ENCODE assay signal across 34 cellular contexts in genomic region chr1:39499668-39500067, GRCh38. TPM values are rescaled to one million over a fixed set of nuclear protein-coding genes. Genes with fewer than 3 reads are reported as not detected.
A peak's percentile ranks its signal among the peaks of the same experiment; 100 is the strongest.
DNase-seq lines count a peak whose midpoint lies in the region; ATAC-seq, FAIRE-seq and TF ChIP-seq lines count a peak whose summit lies in the region.
"Had no signal": no experiment of that assay in that cellular context is flagged by ENCODE, and none has a peak within 500 bp of the region (broad histone marks: within the 10 kb centered on the region; RNA-seq: fewer than 3 reads in every experiment).

No MANE protein-coding gene starts in this region.

- H3K27me3 ChIP-seq in gastroesophageal sphincter (peaks cover 8% of the 10 kb centered on the region), trophoblast cell (ENCODE audit: insufficient read depth, low read length) (no peaks in the 10 kb centered on the region), uterus (no peaks in the 10 kb centered on the region), tibial artery (peaks cover 0 to 20% of the 10 kb centered on the region in 2 donors)
- no peaks in the 10 kb centered on the region for H3K27me3 ChIP-seq in CD8-positive, alpha-beta T cell (ENCODE audit: insufficient read depth, low read length)
- H3K27me3 ChIP-seq: BLaER1 had no signal

- H3K4me3 ChIP-seq in gastroesophageal sphincter (no peak overlapping the region), kidney (ENCODE audit: low read length in 2 of 2) (no peak overlapping the region), trophoblast cell (ENCODE audit: low read depth, low read length) (no peak overlapping the region), uterus (no peak overlapping the region), tibial artery (no peak overlapping the region)
- no peak overlapping the region for H3K4me3 ChIP-seq in CD8-positive, alpha-beta T cell (ENCODE audit: low read depth, low read length)
- H3K4me3 ChIP-seq: BLaER1, coronary artery, tibial nerve had no signal

- H3K23ac ChIP-seq in trophoblast cell (ENCODE audit: low read length), result no peak overlapping the region

- H4K8ac ChIP-seq in trophoblast cell (ENCODE audit: low read depth, low read length), result no peak overlapping the region

- no peak for TF ChIP-seq CTCF in gastroesophageal sphincter (IDR thresholded peaks at IDR 0.05)
- no peak for TF ChIP-seq CTCF in kidney (IDR thresholded peaks at IDR 0.05; ENCODE audit: borderline replicate concordance, extremely low read depth, insufficient read depth)
- TF ChIP-seq CTCF in uterus (IDR thresholded peaks at IDR 0.05), result no peak
- no peak for TF ChIP-seq CTCF in CD8-positive, alpha-beta T cell (IDR thresholded peaks at IDR 0.05)
- no peak for TF ChIP-seq CTCF in tibial artery (IDR thresholded peaks at IDR 0.05)

- TF ChIP-seq POLR2A in gastroesophageal sphincter (IDR thresholded peaks at IDR 0.05), result no peak
- TF ChIP-seq POLR2A in uterus (IDR thresholded peaks at IDR 0.05), result no peak

- peak overlapping the region in 3 of 4 donors; percentile 43 to 58 (median 55) for H3K27ac ChIP-seq in gastroesophageal sphincter
- no peak overlapping the region for H3K27ac ChIP-seq in kidney (ENCODE audit: low read depth in 2 of 2, low read length in 2 of 2)
- no peak overlapping the region for H3K27ac ChIP-seq in trophoblast cell (ENCODE audit: low read depth, low read length)
- peak overlapping the region; percentile 69 to 84 for H3K27ac ChIP-seq in uterus
- H3K27ac ChIP-seq in CD8-positive, alpha-beta T cell (ENCODE audit: low read depth, low read length), result no peak overlapping the region
- H3K27ac ChIP-seq in tibial artery, result no peak overlapping the region
- H3K27ac ChIP-seq: BLaER1, coronary artery, epithelial cell of prostate, tibial nerve had no signal

- H3K4me1 ChIP-seq in gastroesophageal sphincter, result peaks cover 0 to 6% (median 0%) of the 10 kb centered on the region in 3 donors
- H3K4me1 ChIP-seq in kidney (ENCODE audit: control insufficient read depth in 1 of 2, insufficient read depth in 1 of 2, low read depth in 1 of 2, low read length in 2 of 2), result no peaks in the 10 kb centered on the region
- H3K4me1 ChIP-seq in trophoblast cell (ENCODE audit: control insufficient read depth in 1 of 2, insufficient read depth in 2 of 2, low read length in 2 of 2), result no peaks in the 10 kb centered on the region
- no peaks in the 10 kb centered on the region for H3K4me1 ChIP-seq in uterus
- no peaks in the 10 kb centered on the region for H3K4me1 ChIP-seq in CD8-positive, alpha-beta T cell (ENCODE audit: insufficient read depth, low read length)
- no peaks in the 10 kb centered on the region for H3K4me1 ChIP-seq in tibial artery
- H3K4me1 ChIP-seq: tibial nerve had no signal

- FAIRE-seq in kidney (lab: Jason Lieb, UNC), result no peak
- FAIRE-seq: GM12891, H54, keratinocyte had no signal

- H3K79me1 ChIP-seq in trophoblast cell (ENCODE audit: low read length), result no peaks in the 10 kb centered on the region

- no peaks in the 10 kb centered on the region for H3K4me1 Mint-ChIP-seq in CD8-positive, alpha-beta T cell (ENCODE audit: low read depth)
- H3K4me1 Mint-ChIP-seq: activated naive CD4-positive, alpha-beta T cell treated with anti-CD3 and anti-CD28 coated beads, Interleukin-2, amount 50 U/mL, for 24 hours had no signal

- H4K91ac ChIP-seq in trophoblast cell (ENCODE audit: low read depth, low read length), result no peak overlapping the region

- no peaks in the 10 kb centered on the region for H3K36me3 ChIP-seq in gastroesophageal sphincter
- no peaks in the 10 kb centered on the region for H3K36me3 ChIP-seq in kidney (ENCODE audit: control insufficient read depth in 1 of 2, insufficient read depth in 2 of 2, low read length in 2 of 2)
- H3K36me3 ChIP-seq in trophoblast cell (ENCODE audit: control insufficient read depth in 1 of 2, insufficient read depth in 2 of 2, low read length in 2 of 2), result no peaks in the 10 kb centered on the region
- H3K36me3 ChIP-seq in uterus, result no peaks in the 10 kb centered on the region
- no peaks in the 10 kb centered on the region for H3K36me3 ChIP-seq in CD8-positive, alpha-beta T cell (ENCODE audit: insufficient read depth, low read length)
- no peaks in the 10 kb centered on the region for H3K36me3 ChIP-seq in tibial artery
- H3K36me3 ChIP-seq: BLaER1, tibial nerve had no signal

- no peak overlapping the region for H2BK120ac ChIP-seq in trophoblast cell (ENCODE audit: insufficient read depth, low read length, poor library complexity)

- no peak overlapping the region for H3K18ac ChIP-seq in trophoblast cell (ENCODE audit: low read length)

- DNase-seq in kidney (peak; percentile 91), trophoblast cell (no peak), uterus (peak; percentile 43 to 62), NCI-H1694 treated with DMSO at 0.1 percent for 48 hours (lab: John Stamatoyannopoulos, UW) (no peak), tibial artery (no peak)
- no peak for DNase-seq in CD8-positive, alpha-beta T cell
- DNase-seq: activated CD8-positive, alpha-beta memory T cell treated with anti-CD3 and anti-CD28 coated beads, Interleukin-2, amount 50 U/mL, for 48 hours; activated CD8-positive, alpha-beta T cell treated with anti-CD3 and anti-CD28 coated beads for 36 hours; amygdala; Caco-2; DMS53; effector memory CD4-positive, alpha-beta T cell; MM.1S; NCI-H1417; NCI-H2107; NCI-H748 treated with DMSO at 0.1 percent for 48 hours; nephron progenitor cell; retina; SIG-M5; stimulated activated CD8-positive, alpha-beta memory T cell treated with anti-CD3 and anti-CD28 coated beads, Interleukin-4, amount 100 ng/mL, for 48 hours had no signal

- H4K12ac ChIP-seq in trophoblast cell (ENCODE audit: low read depth, low read length), result no peak overlapping the region

- no peak overlapping the region for H2BK12ac ChIP-seq in trophoblast cell (ENCODE audit: low read length)

- H3K4me3 Mint-ChIP-seq in CD8-positive, alpha-beta T cell, result no peak overlapping the region
- H3K4me3 Mint-ChIP-seq: activated CD8-positive, alpha-beta T cell treated with anti-CD3 and anti-CD28 coated beads for 36 hours; activated naive CD4-positive, alpha-beta T cell treated with anti-CD3 and anti-CD28 coated beads, Interleukin-2, amount 50 U/mL, for 24 hours; nephron progenitor cell; stimulated activated naive CD8-positive, alpha-beta T cell treated with anti-CD3 and anti-CD28 coated beads, Interleukin-15, Interleukin-2, amounts not matched to agents 100 ng/mL and 50 ng/mL, for 24 hours; T-helper 2 cell treated with Interferon-gamma antibody and Interleukin-4, amounts not matched to agents 5 μg/mL and 100 μg/mL, for 36 hours had no signal

- H3K9ac ChIP-seq in kidney (ENCODE audit: low read length in 2 of 2), result no peak overlapping the region
- peak overlapping the region; percentile 16 for H3K9ac ChIP-seq in trophoblast cell (ENCODE audit: low read length)
- H3K9ac ChIP-seq: BLaER1 had no signal

- peak; percentile 42 for ATAC-seq in gastroesophageal sphincter
- ATAC-seq in CD8-positive, alpha-beta T cell, result no peak
- ATAC-seq: activated CD8-positive, alpha-beta T cell treated with anti-CD3 and anti-CD28 coated beads for 36 hours; Panc1 had no signal

- no peak overlapping the region for H2AK5ac ChIP-seq in trophoblast cell (ENCODE audit: low read length)

- no peaks in the 10 kb centered on the region for H3K79me2 ChIP-seq in trophoblast cell (ENCODE audit: control insufficient read depth, insufficient read depth, low read length, poor library complexity)

- peaks cover 9% of the 10 kb centered on the region for H3K27me3 Mint-ChIP-seq in CD8-positive, alpha-beta T cell (ENCODE audit: low read depth)
- H3K27me3 Mint-ChIP-seq: activated naive CD4-positive, alpha-beta T cell treated with anti-CD3 and anti-CD28 coated beads, Interleukin-2, amount 50 U/mL, for 24 hours had no signal

- H2AFZ ChIP-seq in trophoblast cell (ENCODE audit: insufficient read depth, low read length, poor library complexity), result no peak overlapping the region

- H3K9me3 ChIP-seq in gastroesophageal sphincter, result no peaks in the 10 kb centered on the region
- no peaks in the 10 kb centered on the region for H3K9me3 ChIP-seq in kidney (ENCODE audit: control insufficient read depth in 1 of 2, low read length in 2 of 2)
- H3K9me3 ChIP-seq in trophoblast cell (ENCODE audit: insufficient read depth, low read depth, low read length), result no peaks in the 10 kb centered on the region
- H3K9me3 ChIP-seq in uterus, result no peaks in the 10 kb centered on the region
- H3K9me3 ChIP-seq in CD8-positive, alpha-beta T cell (ENCODE audit: low read length), result no peaks in the 10 kb centered on the region
- H3K9me3 ChIP-seq in tibial artery, result no peaks in the 10 kb centered on the region
- H3K9me3 ChIP-seq: BLaER1, Caco-2, tibial nerve had no signal

- no peak overlapping the region for H2BK5ac ChIP-seq in trophoblast cell (ENCODE audit: low read depth, low read length, poor library complexity)

- H3K4me2 ChIP-seq in trophoblast cell (ENCODE audit: low read length), result no peak overlapping the region
- H3K4me2 ChIP-seq: BLaER1 had no signal

- POLR2A ChIA-PET in CD8-positive, alpha-beta T cell (lab: Charles Lee), result no interaction called here

- no peaks in the 10 kb centered on the region for H3K36me3 Mint-ChIP-seq in CD8-positive, alpha-beta T cell
- H3K36me3 Mint-ChIP-seq: activated naive CD4-positive, alpha-beta T cell treated with anti-CD3 and anti-CD28 coated beads, Interleukin-2, amount 50 U/mL, for 24 hours had no signal

- no peak overlapping the region for H3K27ac Mint-ChIP-seq in CD8-positive, alpha-beta T cell
- H3K27ac Mint-ChIP-seq: activated CD8-positive, alpha-beta T cell treated with anti-CD3 and anti-CD28 coated beads for 36 hours; activated naive CD4-positive, alpha-beta T cell treated with anti-CD3 and anti-CD28 coated beads, Interleukin-2, amount 50 U/mL, for 24 hours; nephron progenitor cell; stimulated activated naive CD8-positive, alpha-beta T cell treated with anti-CD3 and anti-CD28 coated beads, Interleukin-15, Interleukin-2, amounts not matched to agents 100 ng/mL and 50 ng/mL, for 24 hours; T-helper 2 cell treated with Interferon-gamma antibody and Interleukin-4, amounts not matched to agents 5 μg/mL and 100 μg/mL, for 36 hours had no signal

- H3K4ac ChIP-seq in trophoblast cell (ENCODE audit: low read depth, low read length), result no peak overlapping the region

- CTCF ChIA-PET in CD8-positive, alpha-beta T cell (lab: Charles Lee), result interaction anchor here (0.6 kb wide), 1 partner anchor 307 kb away, joined by 3 read pairs; no protein-coding TSS in a partner anchor

- H3K14ac ChIP-seq in trophoblast cell (ENCODE audit: low read length), result no peak overlapping the region

- no peak for TF ChIP-seq EP300 in gastroesophageal sphincter (IDR thresholded peaks at IDR 0.05)

- H3K9me3 Mint-ChIP-seq in CD8-positive, alpha-beta T cell, result no peaks in the 10 kb centered on the region
- H3K9me3 Mint-ChIP-seq: activated CD8-positive, alpha-beta T cell treated with anti-CD3 and anti-CD28 coated beads for 36 hours; activated naive CD4-positive, alpha-beta T cell treated with anti-CD3 and anti-CD28 coated beads, Interleukin-2, amount 50 U/mL, for 24 hours; stimulated activated naive CD8-positive, alpha-beta T cell treated with anti-CD3 and anti-CD28 coated beads, Interleukin-15, Interleukin-2, amounts not matched to agents 100 ng/mL and 50 ng/mL, for 24 hours; T-helper 2 cell treated with Interferon-gamma antibody and Interleukin-4, amounts not matched to agents 5 μg/mL and 100 μg/mL, for 36 hours had no signal

- intact Hi-C loops in kidney (cut with DNase I) (no loop called here), uterus (cut with DNase I; ENCODE audit: low total_unique reads) (no loop called here), tibial artery (cut with DNase I; ENCODE audit: low total_unique reads) (no loop called here)
- intact Hi-C loops in CD8-positive, alpha-beta T cell (cut with DNase I, micrococcal nuclease), result no loop called here

- WGBS in gastroesophageal sphincter (ENCODE audit: low coverage in 1 of 2), 2 donors, result no CpG with 5 or more reads among the region's 5 CpGs
- WGBS in trophoblast cell (ENCODE audit: extremely low coverage, insufficient coverage, insufficient read length), result no CpG with 5 or more reads among the region's 5 CpGs

RNA-seq across cellular contexts. Expression of gene BMP8A, which starts 8.2 kb away (rescaled TPM):
- total RNA-seq in gastroesophageal sphincter, result 1 to 10 TPM in 2 of 4 donors, under 1 TPM in 2; 0.40 to 4.0 (median 1.2) TPM
- total RNA-seq in kidney, result 1.2 TPM
- not detected for polyA plus RNA-seq in kidney (ENCODE audit: insufficient read depth, low read depth, low replicate concordance)
- polyA plus RNA-seq in trophoblast cell (2013), result not detected in 2 replicates
- total RNA-seq in uterus, result 1 to 10 TPM in 3 of 4 donors, not detected in 1; 1.8 to 8.3 (median 2.7) TPM
- under 1 TPM in 1 of 2 experiments, not detected in 1; 0.27 TPM for total RNA-seq in CD8-positive, alpha-beta T cell
- total RNA-seq: osteocyte had no signal
- polyA plus RNA-seq: AG04450, keratinocyte had no signal

Comparison
In these comparisons a context has a peak if more than half of its experiments do, and no peak if none do; other contexts are left out.
1. H3K27ac ChIP-seq: peak in gastroesophageal sphincter (3 of 4) and uterus (2 of 2); none in kidney (0 of 2), trophoblast cell (single experiment), CD8-positive, alpha-beta T cell (single experiment) and tibial artery (0 of 2).
2. DNase-seq: peak in kidney (single experiment) and uterus (2 of 2); none in trophoblast cell (0 of 2), CD8-positive, alpha-beta T cell (0 of 7), NCI-H1694 treated with DMSO at 0.1 percent for 48 hours (single experiment) and tibial artery (0 of 2).